Comparison of ENCODE assay signal across 9 cellular contexts in genomic region chr2:190578158-190579057, GRCh38. TPM values are rescaled to one million over a fixed set of nuclear protein-coding genes. Genes with fewer than 3 reads are reported as not detected.
DNase-seq lines count a peak whose midpoint lies in the region; ATAC-seq and TF ChIP-seq lines count a peak whose summit lies in the region.
"Had no signal": no experiment of that assay in that cellular context is flagged by ENCODE, and none has a peak within 500 bp of the region (broad histone marks: within the 10 kb centered on the region; RNA-seq: fewer than 3 reads in every experiment).

No MANE protein-coding gene starts in this region.

- peak overlapping the region; percentile 33 for H3K4me3 Mint-ChIP-seq in CD8-positive, alpha-beta T cell
- H3K4me3 Mint-ChIP-seq in activated T-helper 17 cell treated with anti-CD3 and anti-CD28 coated beads, Interleukin-2, amount 50 U/mL, for 72 hours, result peak overlapping the region; percentile 3

- ATAC-seq in CD8-positive, alpha-beta T cell, result peak; percentile 79
- ATAC-seq in activated T-helper 17 cell treated with anti-CD3 and anti-CD28 coated beads, Interleukin-2, amount 50 U/mL, for 72 hours (replicated peaks), result peak; percentile 32
- peak; percentile 48 for ATAC-seq in left lobe of liver
- ATAC-seq in upper lobe of left lung (ENCODE audit: low FRiP score in 2 of 2), result peak; percentile 36 to 81
- no peak for ATAC-seq in HG03469 (IDR thresholded peaks at IDR 0.05; ENCODE audit: unreplicated experiment)

- H3K9me3 Mint-ChIP-seq in CD8-positive, alpha-beta T cell, result no peaks in the 10 kb centered on the region
- H3K9me3 Mint-ChIP-seq in activated T-helper 17 cell treated with anti-CD3 and anti-CD28 coated beads, Interleukin-2, amount 50 U/mL, for 72 hours, result no peaks in the 10 kb centered on the region
- H3K9me3 Mint-ChIP-seq: activated naive CD4-positive, alpha-beta T cell treated with anti-CD3 and anti-CD28 coated beads, Interleukin-2, amount 50 U/mL, for 72 hours had no signal

- H3K27me3 ChIP-seq in CD8-positive, alpha-beta T cell (ENCODE audit: insufficient read depth, low read length), result no peaks in the 10 kb centered on the region
- no peaks in the 10 kb centered on the region for H3K27me3 ChIP-seq in upper lobe of left lung

- TF ChIP-seq EP300 in upper lobe of left lung (IDR thresholded peaks at IDR 0.05), result no peak

- TF ChIP-seq CTCF in CD8-positive, alpha-beta T cell (IDR thresholded peaks at IDR 0.05), result no peak
- TF ChIP-seq CTCF in upper lobe of left lung (IDR thresholded peaks at IDR 0.05) (no peak), GM10248 (IDR thresholded peaks at IDR 0.05; ENCODE audit: control extremely low read depth, extremely low read depth, low read depth, missing control alignments) (no peak)

- no peaks in the 10 kb centered on the region for H3K27me3 Mint-ChIP-seq in CD8-positive, alpha-beta T cell (ENCODE audit: low read depth)
- H3K27me3 Mint-ChIP-seq in activated T-helper 17 cell treated with anti-CD3 and anti-CD28 coated beads, Interleukin-2, amount 50 U/mL, for 72 hours, result no peaks in the 10 kb centered on the region

- no peak overlapping the region for H3K4me3 ChIP-seq in CD8-positive, alpha-beta T cell (ENCODE audit: low read depth, low read length)
- no peak overlapping the region for H3K4me3 ChIP-seq in upper lobe of left lung

- DNase-seq in CD8-positive, alpha-beta T cell, result peak in 3 of 7 experiments; percentile 13 to 32 (median 20)
- DNase-seq in HUDEP-2 (lab: John Stamatoyannopoulos, UW; ENCODE audit: unreplicated experiment in 76 of 76), result peak in 73 of 76 experiments; percentile 4 to 80 (median 47)
- no peak for DNase-seq in left lobe of liver (ENCODE audit: low spot score)
- no peak for DNase-seq in upper lobe of left lung
- DNase-seq in GM10248 (ENCODE audit: extremely low spot score), result no peak
- no peak for DNase-seq in effector CD8-positive, alpha-beta T cell (lab: John Stamatoyannopoulos, UW)

- H3K27ac ChIP-seq in CD8-positive, alpha-beta T cell (ENCODE audit: low read depth, low read length), result no peak overlapping the region
- peak overlapping the region in 3 of 4 donors; percentile 1 to 42 (median 10) for H3K27ac ChIP-seq in upper lobe of left lung

- intact Hi-C loops in CD8-positive, alpha-beta T cell (cut with DNase I, micrococcal nuclease), result loop anchor here in 1 of 2 experiments (5.0 kb wide), 1 partner anchor 46 kb away; the partner anchor contains the start of gene NEMP2

- CTCF ChIA-PET in CD8-positive, alpha-beta T cell (lab: Charles Lee), result interaction anchor here (0.5 to 1.4 kb wide), 4 partner anchors 10 to 337 kb away, joined by 3 to 7 read pairs (median 4); no protein-coding TSS in a partner anchor
- CTCF ChIA-PET in GM10248 (lab: Yijun Ruan, JAX), result interaction anchor here (1.0 to 1.9 kb wide), 5 partner anchors 10 to 34 kb away, joined by 3 to 6 read pairs (median 3); no protein-coding TSS in a partner anchor

- peaks cover 39% of the 10 kb centered on the region for H3K4me1 Mint-ChIP-seq in CD8-positive, alpha-beta T cell (ENCODE audit: low read depth)
- H3K4me1 Mint-ChIP-seq in activated T-helper 17 cell treated with anti-CD3 and anti-CD28 coated beads, Interleukin-2, amount 50 U/mL, for 72 hours, result peaks cover 17% of the 10 kb centered on the region

- POLR2A ChIA-PET in CD8-positive, alpha-beta T cell (lab: Charles Lee), result interaction anchor here (0.6 kb wide), 1 partner anchor 86 kb away, joined by 3 read pairs; no protein-coding TSS in a partner anchor
- POLR2A ChIA-PET in GM10248 (lab: Yijun Ruan, JAX), result no interaction called here

- TF ChIP-seq POLR2A in upper lobe of left lung (IDR thresholded peaks at IDR 0.05), result no peak

- peak overlapping the region; percentile 24 for H3K27ac Mint-ChIP-seq in CD8-positive, alpha-beta T cell
- H3K27ac Mint-ChIP-seq in activated T-helper 17 cell treated with anti-CD3 and anti-CD28 coated beads, Interleukin-2, amount 50 U/mL, for 72 hours, result peak overlapping the region; percentile 40

- no peaks in the 10 kb centered on the region for H3K9me3 ChIP-seq in CD8-positive, alpha-beta T cell (ENCODE audit: low read length)
- H3K9me3 ChIP-seq in upper lobe of left lung, result no peaks in the 10 kb centered on the region

- 4 to 17% methylated on average over 6 of the region's 6 CpGs for WGBS in upper lobe of left lung, 2 donors

- no peaks in the 10 kb centered on the region for H3K36me3 Mint-ChIP-seq in CD8-positive, alpha-beta T cell
- no peaks in the 10 kb centered on the region for H3K36me3 Mint-ChIP-seq in activated T-helper 17 cell treated with anti-CD3 and anti-CD28 coated beads, Interleukin-2, amount 50 U/mL, for 72 hours (ENCODE audit: low read depth)

- no peaks in the 10 kb centered on the region for H3K36me3 ChIP-seq in CD8-positive, alpha-beta T cell (ENCODE audit: insufficient read depth, low read length)
- no peaks in the 10 kb centered on the region for H3K36me3 ChIP-seq in upper lobe of left lung

- H3K4me1 ChIP-seq in CD8-positive, alpha-beta T cell (ENCODE audit: insufficient read depth, low read length), result peaks cover 24% of the 10 kb centered on the region
- peaks cover 5 to 17% (median 14%) of the 10 kb centered on the region in 4 donors for H3K4me1 ChIP-seq in upper lobe of left lung

RNA-seq across cellular contexts. Expression of gene NEMP2, which starts 43.9 kb away (rescaled TPM):
- 1 to 10 TPM; 7.2 to 7.8 TPM for total RNA-seq in CD8-positive, alpha-beta T cell
- 10 to 100 TPM; 10.6 to 16.5 TPM for total RNA-seq in activated T-helper 17 cell treated with anti-CD3 and anti-CD28 coated beads, Interleukin-2, amount 50 U/mL, for 72 hours
- total RNA-seq in left lobe of liver, result 1.4 TPM
- 1 to 10 TPM; 2.6 to 7.4 (median 4.3) TPM for total RNA-seq in upper lobe of left lung

Comparison
In these comparisons a context has a peak if more than half of its experiments do, and no peak if none do; other contexts are left out.
1. DNase-seq: peak in HUDEP-2 (73 of 76); none in left lobe of liver (single experiment), upper lobe of left lung (0 of 2), GM10248 (single experiment) and effector CD8-positive, alpha-beta T cell (single experiment).